8 cellular contexts compared by ENCODE assay signal in genomic region chr17:16215002-16215272, GRCh38.
A peak's percentile ranks its signal among the peaks of the same experiment; 100 is the strongest.
DNase-seq lines count a peak whose midpoint lies in the region; ATAC-seq and TF ChIP-seq lines count a peak whose summit lies in the region.

No MANE protein-coding gene starts in this region.

- H3K4me3 ChIP-seq in KMS-11 (IDR thresholded peaks at IDR 0.05; ENCODE audit: insufficient read depth, low read depth, low read length) (no peak overlapping the region), fibroblast of pulmonary artery (replicated peaks; ENCODE audit: low read depth, low read length) (peak overlapping the region; percentile 87), neuron (ENCODE audit: low read length) (peak overlapping the region; percentile 93)

- ATAC-seq in GM18498 (IDR thresholded peaks at IDR 0.05; ENCODE audit: unreplicated experiment): peak; percentile 46

- DNase-seq in GOT3 (lab: John Stamatoyannopoulos, UW) (peak; percentile 3), fibroblast of pulmonary artery (ENCODE audit: low read depth) (peak; percentile 24), NCI-H526 treated with DMSO at 0.1 percent for 48 hours (lab: John Stamatoyannopoulos, UW) (no peak)
- DNase-seq in activated CD8-positive, alpha-beta memory T cell treated with anti-CD3 and anti-CD28 coated beads, Interleukin-2, amount 50 U/mL, for 4 hours: peak; percentile 33
- DNase-seq in effector CD8-positive, alpha-beta T cell (lab: John Stamatoyannopoulos, UW): no peak

- H2AFZ ChIP-seq in KMS-11 (ENCODE audit: low read depth): peak overlapping the region; percentile 61
- H2AFZ ChIP-seq in neuron (ENCODE audit: low read depth, low read length): peak overlapping the region; percentile 21

- H3K4me2 ChIP-seq in KMS-11: peak overlapping the region; percentile 76; the same call in 1 of the 2 replicates

- no peaks in the 10 kb centered on the region for H3K36me3 ChIP-seq in KMS-11 (ENCODE audit: insufficient read depth)
- no peaks in the 10 kb centered on the region for H3K36me3 ChIP-seq in neuron (ENCODE audit: insufficient read depth, low read length)

- H4K20me1 ChIP-seq in KMS-11 (ENCODE audit: insufficient read depth): no peaks in the 10 kb centered on the region

- no peaks in the 10 kb centered on the region for H3K27me3 ChIP-seq in KMS-11 (ENCODE audit: insufficient read depth, low read depth)
- H3K27me3 ChIP-seq in neuron (ENCODE audit: insufficient read depth, low read length): no peaks in the 10 kb centered on the region

- H3K9ac ChIP-seq in KMS-11: peak overlapping the region; percentile 87

- peaks cover 72% of the 10 kb centered on the region for H3K79me2 ChIP-seq in KMS-11 (ENCODE audit: insufficient read depth, low read depth)

- H3K4me1 ChIP-seq in KMS-11 (ENCODE audit: low read depth, poor library complexity, severe bottlenecking) (peaks cover 24% of the 10 kb centered on the region), neuron (ENCODE audit: insufficient read depth, low read length) (peaks cover 19% of the 10 kb centered on the region)

- H3K9me3 ChIP-seq in neuron (ENCODE audit: low read length): no peaks in the 10 kb centered on the region

- TF ChIP-seq CTCF in KMS-11 (conservative IDR thresholded peaks at IDR 0.05; ENCODE audit: low read depth, low read length): no peak
- TF ChIP-seq CTCF in fibroblast of pulmonary artery (IDR thresholded peaks at IDR 0.05; ENCODE audit: low read length, missing control alignments): no peak

- peak overlapping the region; percentile 79 for H3K27ac ChIP-seq in KMS-11

Comparison
In these comparisons a context has a peak if more than half of its experiments do, and no peak if none do; other contexts are left out.
1. DNase-seq: peak in GOT3 (single experiment), activated CD8-positive, alpha-beta memory T cell treated with anti-CD3 and anti-CD28 coated beads, Interleukin-2, amount 50 U/mL, for 4 hours (single experiment) and fibroblast of pulmonary artery (single experiment); none in effector CD8-positive, alpha-beta T cell (single experiment) and NCI-H526 treated with DMSO at 0.1 percent for 48 hours (single experiment).